Comparison of ENCODE assay signal across 8 cellular contexts in genomic region chr7:40717242-40717641, GRCh38.
A peak's percentile ranks its signal among the peaks of the same experiment; 100 is the strongest.
DNase-seq lines count a peak whose midpoint lies in the region; ATAC-seq and TF ChIP-seq lines count a peak whose summit lies in the region.

No MANE protein-coding gene starts in this region.

- H3K27ac Mint-ChIP-seq in neural progenitor cell = no peak overlapping the region

- peak overlapping the region; percentile 85 for H3K4me2 ChIP-seq in PC-3 (ENCODE audit: low read length)
- peak overlapping the region; percentile 31 for H3K4me2 ChIP-seq in neural progenitor cell

- H3K9me3 Mint-ChIP-seq in neural progenitor cell = no peaks in the 10 kb centered on the region

- H3K27me3 Mint-ChIP-seq in neural progenitor cell (ENCODE audit: insufficient read depth, low read depth) = no peaks in the 10 kb centered on the region

- H3K27ac ChIP-seq in PC-3 (ENCODE audit: low read length) = 0 out of 2 replicates have a peak overlapping the region, but pooled peaks have one; percentile 7
- peak overlapping the region; percentile 17 for H3K27ac ChIP-seq in neural progenitor cell

- H3K4me1 ChIP-seq in PC-3 (ENCODE audit: insufficient read depth, low read length) (peaks cover 6% of the 10 kb centered on the region), neural progenitor cell (peaks cover 20% of the 10 kb centered on the region)

- H3K36me3 ChIP-seq in PC-3 (ENCODE audit: low read depth, low read length) (no peaks in the 10 kb centered on the region), neural progenitor cell (no peaks in the 10 kb centered on the region)

- no TSS peak for BruUV-seq in PC-3 (replicated peaks; lab: Mats Ljungman, UMichigan)

- H2AFZ ChIP-seq in PC-3 (ENCODE audit: low read length) = peak overlapping the region; percentile 85
- H2AFZ ChIP-seq in neural progenitor cell (replicated peaks) = peak overlapping the region; percentile 52

- H3K79me2 ChIP-seq in PC-3 (ENCODE audit: low read length) (no peaks in the 10 kb centered on the region), neural progenitor cell (ENCODE audit: low read depth) (no peaks in the 10 kb centered on the region)

- no peaks in the 10 kb centered on the region for H3K36me3 Mint-ChIP-seq in neural progenitor cell

- H4K20me1 ChIP-seq in PC-3 (ENCODE audit: low read length) (no peaks in the 10 kb centered on the region), neural progenitor cell (ENCODE audit: low read depth) (no peaks in the 10 kb centered on the region)

- no peak overlapping the region for H3K4me3 Mint-ChIP-seq in neural progenitor cell

- ATAC-seq in HG03175 (IDR thresholded peaks at IDR 0.05; ENCODE audit: unreplicated experiment) (peak; percentile 61), PC-3 (peak; percentile 99)

- H3K27me3 ChIP-seq in PC-3 (ENCODE audit: low read length) (no peaks in the 10 kb centered on the region), neural progenitor cell (no peaks in the 10 kb centered on the region)

- H3K4me3 ChIP-seq in PC-3 (ENCODE audit: low read length) (peak overlapping the region; percentile 61), epithelial cell of esophagus (ENCODE audit: low read length) (no peak overlapping the region), neural progenitor cell (no peak overlapping the region)

- peaks cover 4% of the 10 kb centered on the region for H3K4me1 Mint-ChIP-seq in neural progenitor cell

- no peaks in the 10 kb centered on the region for H3K9me2 ChIP-seq in PC-3 (replicated peaks; ENCODE audit: low read length)

- H3K9me3 ChIP-seq in PC-3 (ENCODE audit: low read length) = no peaks in the 10 kb centered on the region
- H3K9me3 ChIP-seq in neural progenitor cell (ENCODE audit: low read depth) = no peaks in the 10 kb centered on the region

- CTCF ChIA-PET in PC-3 (lab: Charles Lee) = no interaction called here

- intact Hi-C loops in PC-3 (cut with micrococcal nuclease) = no loop called here

- H3K9ac ChIP-seq in PC-3 (ENCODE audit: low read length) = peak overlapping the region; percentile 42; the same call in 1 of the 2 replicates
- H3K9ac ChIP-seq in neural progenitor cell = no peak overlapping the region

- DNase-seq in stimulated activated CD4-positive, alpha-beta T cell treated with anti-CD3 and anti-CD28 coated beads, Interleukin-15, amount 100 ng/mL, for 24 hours = peak; percentile 9
- no peak for DNase-seq in stimulated activated CD4-positive, alpha-beta T cell treated with anti-CD3 and anti-CD28 coated beads, Interleukin-1b, Interleukin-23, amount 100 ng/mL, for 48 hours
- peak; percentile 86 for DNase-seq in PC-3
- peak; percentile 96 for DNase-seq in epithelial cell of esophagus (ENCODE audit: low read depth)
- DNase-seq in neural progenitor cell (ENCODE audit: low spot score) = peak; percentile 56
- no peak for DNase-seq in putamen (ENCODE audit: low spot score)
- DNase-seq in T-helper 9 cell = no peak

- H3F3A ChIP-seq in PC-3 (ENCODE audit: low read length, unreplicated experiment) = no peaks in the 10 kb centered on the region
- no peaks in the 10 kb centered on the region for H3F3A ChIP-seq in neural progenitor cell (ENCODE audit: low read depth)

- POLR2A ChIA-PET in PC-3 (lab: Charles Lee; ENCODE audit: unreplicated experiment) = interaction anchor here (0.6 to 1.0 kb wide), 3 partner anchors 38 to 505 kb away, joined by 3 to 8 read pairs (median 3); no protein-coding TSS in a partner anchor

- TF ChIP-seq CTCF in PC-3 (conservative IDR thresholded peaks at IDR 0.05; ENCODE audit: low read depth, low read length) (no peak), epithelial cell of esophagus (IDR thresholded peaks at IDR 0.05; ENCODE audit: insufficient read depth, low read depth, low read length, missing control alignments) (no peak), neural progenitor cell (IDR thresholded peaks at IDR 0.05) (no peak)

Comparison
In these comparisons a context has a peak if more than half of its experiments do, and no peak if none do; other contexts are left out.
1. DNase-seq: peak in stimulated activated CD4-positive, alpha-beta T cell treated with anti-CD3 and anti-CD28 coated beads, Interleukin-15, amount 100 ng/mL, for 24 hours (single experiment), PC-3 (single experiment), epithelial cell of esophagus (single experiment) and neural progenitor cell (single experiment); none in stimulated activated CD4-positive, alpha-beta T cell treated with anti-CD3 and anti-CD28 coated beads, Interleukin-1b, Interleukin-23, amount 100 ng/mL, for 48 hours (single experiment), putamen (single experiment) and T-helper 9 cell (single experiment).